Comparison of ENCODE assay signal across 24 cellular contexts in the genomic region with DNA sequence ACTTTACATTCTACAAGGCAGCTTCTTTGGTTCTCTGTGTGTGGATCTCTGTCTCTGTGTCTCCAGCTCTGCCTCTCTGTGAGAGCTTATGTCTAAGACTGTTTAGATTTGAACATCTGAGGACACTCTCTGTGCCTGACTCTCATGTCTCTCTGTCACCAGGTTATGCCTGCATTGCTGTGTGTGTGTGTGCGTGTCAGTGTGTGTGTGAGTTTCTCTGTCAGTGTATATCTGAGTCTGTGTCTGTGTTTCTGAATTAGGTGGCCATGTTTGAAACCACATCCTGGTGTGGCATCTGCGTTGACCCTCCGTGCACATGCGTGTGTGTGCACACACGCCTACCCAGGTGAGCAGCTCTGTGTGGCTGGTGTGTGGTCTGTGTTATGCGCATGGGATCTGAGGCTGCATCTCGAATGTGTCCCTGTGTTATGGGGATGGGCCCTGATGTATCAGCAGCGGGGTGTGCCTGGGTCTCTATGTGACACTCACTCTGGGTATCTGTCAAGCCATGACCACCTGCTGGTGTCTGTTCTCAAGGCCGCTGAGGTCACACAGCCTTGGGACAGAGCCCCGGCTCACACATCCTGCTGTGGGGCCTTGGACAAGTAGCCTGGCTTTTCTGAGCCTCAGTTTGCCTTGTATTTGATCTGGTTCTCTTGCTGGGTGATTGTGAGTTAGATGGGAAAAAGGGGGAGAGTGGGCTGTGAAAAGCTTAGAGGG. TPM values are rescaled to one million over a fixed set of nuclear protein-coding genes. Genes with fewer than 3 reads are reported as not detected.
"Had no signal": no experiment of that assay in that cellular context is flagged by ENCODE, and none has a peak within 500 bp of the region (broad histone marks: within the 10 kb centered on the region; RNA-seq: fewer than 3 reads in every experiment).

No MANE protein-coding gene starts in this region.

- DNase-seq: cortex of kidney; dorsolateral prefrontal cortex; effector memory CD4-positive, alpha-beta T cell; mammary epithelial cell; mucosa of descending colon; ovary; right cardiac atrium; stimulated activated CD4-positive, alpha-beta T cell treated with anti-CD3 and anti-CD28 coated beads, Interleukin-2, amount 100 ng/mL, for 48 hours; testis; upper lobe of right lung had no signal

- FAIRE-seq: endometrium, frontal cortex had no signal

- H3K9me3 ChIP-seq: mucosa of descending colon, neutrophil, ovary, testis, tibial nerve, upper lobe of right lung, vagina had no signal

- H3K4me2 ChIP-seq: smooth muscle cell had no signal

- H3K4me1 ChIP-seq: tibial nerve, upper lobe of right lung, vagina had no signal

- H3K4me3 ChIP-seq: dorsolateral prefrontal cortex, mucosa of descending colon, ovary, smooth muscle cell, testis, tibial nerve, upper lobe of right lung, vagina had no signal

- H3K27ac ChIP-seq: dorsolateral prefrontal cortex, neutrophil, ovary, testis, tibial nerve, upper lobe of right lung, vagina had no signal

- H3K36me3 ChIP-seq: neutrophil, ovary, tibial nerve, upper lobe of right lung, vagina had no signal

- ATAC-seq: esophagus mucosa; left lobe of liver; mucosa of descending colon; natural killer cell treated with Interleukin-12 subunit alpha and Interleukin-12 subunit beta and Interleukin-15 and Interleukin-18, amount 100 ng/mL, for 72 hours; right cardiac atrium; stimulated activated effector memory CD8-positive, alpha-beta T cell treated with anti-CD3 and anti-CD28 coated beads, Interleukin-12 subunit alpha, Interleukin-12 subunit beta, amount 100 ng/mL, for 72 hours; upper lobe of right lung had no signal

- H3K27me3 ChIP-seq: ovary, testis, vagina had no signal

RNA-seq across cellular contexts. Expression of gene ATP1A3, which starts 6.7 kb away (rescaled TPM):
- total RNA-seq: lower leg skin, mesenteric fat pad, smooth muscle cell, subcutaneous adipose tissue, tibial nerve, upper lobe of right lung had no signal
- polyA plus RNA-seq: fibroblast of lung, smooth muscle cell had no signal

RNA-seq across cellular contexts. Expression of gene ERFL, which starts 59.1 kb away (rescaled TPM):
- total RNA-seq: esophagus mucosa, frontal cortex, left lobe of liver, mammary epithelial cell had no signal
